In the genomic region with DNA sequence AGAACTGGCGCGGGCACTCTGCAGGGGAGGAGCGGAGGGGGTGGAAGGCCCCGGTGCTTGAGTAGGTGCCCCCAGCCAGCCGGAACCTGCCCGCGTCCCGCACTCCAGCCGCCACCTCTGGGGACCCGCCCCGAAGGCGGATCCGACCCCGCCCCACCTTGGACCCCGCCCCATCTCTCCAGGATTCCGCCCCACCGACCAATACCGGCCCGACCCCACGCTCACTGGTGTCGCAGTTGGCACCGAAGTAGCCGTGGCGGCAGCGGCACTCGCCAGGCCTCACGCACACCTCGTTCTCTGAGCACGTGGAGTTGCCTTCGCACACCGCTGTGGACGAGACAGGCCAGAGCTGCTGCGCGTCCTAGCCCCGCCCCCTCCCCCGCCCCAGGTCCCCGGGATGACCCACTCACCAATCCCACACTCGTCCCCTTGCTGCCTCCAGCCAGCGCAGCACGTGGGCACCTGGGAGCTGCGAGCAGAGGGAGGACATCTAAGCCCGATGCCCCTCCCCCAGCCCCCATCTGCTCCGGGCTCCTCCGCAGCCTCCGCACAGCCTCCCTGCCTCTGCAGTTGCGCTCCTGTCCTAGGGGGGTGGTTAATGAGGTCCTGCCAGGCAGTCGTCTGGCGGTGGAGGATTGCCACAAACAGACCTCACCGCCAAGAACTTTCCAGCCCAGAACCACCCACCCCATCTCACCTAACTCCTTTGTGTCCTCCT, we compare ENCODE assay signal across 2 cellular contexts.
TF ChIP-seq lines count a peak whose summit lies in the region.

No MANE protein-coding gene starts in this region.

TF ChIP-seq in SK-N-SH, 30 proteins besides CTCF, POLR2A, EP300 and RAD21 (continued from another document):
- TF ChIP-seq, protein P1, sequence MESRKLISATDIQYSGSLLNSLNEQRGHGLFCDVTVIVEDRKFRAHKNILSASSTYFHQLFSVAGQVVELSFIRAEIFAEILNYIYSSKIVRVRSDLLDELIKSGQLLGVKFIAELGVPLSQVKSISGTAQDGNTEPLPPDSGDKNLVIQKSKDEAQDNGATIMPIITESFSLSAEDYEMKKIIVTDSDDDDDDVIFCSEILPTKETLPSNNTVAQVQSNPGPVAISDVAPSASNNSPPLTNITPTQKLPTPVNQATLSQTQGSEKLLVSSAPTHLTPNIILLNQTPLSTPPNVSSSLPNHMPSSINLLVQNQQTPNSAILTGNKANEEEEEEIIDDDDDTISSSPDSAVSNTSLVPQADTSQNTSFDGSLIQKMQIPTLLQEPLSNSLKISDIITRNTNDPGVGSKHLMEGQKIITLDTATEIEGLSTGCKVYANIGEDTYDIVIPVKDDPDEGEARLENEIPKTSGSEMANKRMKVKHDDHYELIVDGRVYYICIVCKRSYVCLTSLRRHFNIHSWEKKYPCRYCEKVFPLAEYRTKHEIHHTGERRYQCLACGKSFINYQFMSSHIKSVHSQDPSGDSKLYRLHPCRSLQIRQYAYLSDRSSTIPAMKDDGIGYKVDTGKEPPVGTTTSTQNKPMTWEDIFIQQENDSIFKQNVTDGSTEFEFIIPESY (IDR thresholded peaks at IDR 0.05; ENCODE audit: borderline replicate concordance, low read depth): no peak
- TF ChIP-seq POLR2AphosphoS5 (IDR thresholded peaks at IDR 0.05; ENCODE audit: low read depth, low read length) (no peak), USF1 (IDR thresholded peaks at IDR 0.05; ENCODE audit: borderline replicate concordance, low read depth) (no peak), FOXM1 (IDR thresholded peaks at IDR 0.05; ENCODE audit: low read depth) (no peak), JUND (IDR thresholded peaks at IDR 0.05) (no peak), ELF1 (IDR thresholded peaks at IDR 0.05) (no peak), SMC3 (IDR thresholded peaks at IDR 0.05; ENCODE audit: low read depth, low read length) (no peak), TAF1 (IDR thresholded peaks at IDR 0.05; ENCODE audit: borderline replicate concordance, low read depth, low read length) (no peak), MEF2A (IDR thresholded peaks at IDR 0.05; ENCODE audit: borderline replicate concordance, low read depth) (no peak), CHD2 (IDR thresholded peaks at IDR 0.05; ENCODE audit: low read length, partially characterized antibody) (no peak), MAX (IDR thresholded peaks at IDR 0.05; ENCODE audit: low read depth) (no peak)
- TF ChIP-seq, protein P2, sequence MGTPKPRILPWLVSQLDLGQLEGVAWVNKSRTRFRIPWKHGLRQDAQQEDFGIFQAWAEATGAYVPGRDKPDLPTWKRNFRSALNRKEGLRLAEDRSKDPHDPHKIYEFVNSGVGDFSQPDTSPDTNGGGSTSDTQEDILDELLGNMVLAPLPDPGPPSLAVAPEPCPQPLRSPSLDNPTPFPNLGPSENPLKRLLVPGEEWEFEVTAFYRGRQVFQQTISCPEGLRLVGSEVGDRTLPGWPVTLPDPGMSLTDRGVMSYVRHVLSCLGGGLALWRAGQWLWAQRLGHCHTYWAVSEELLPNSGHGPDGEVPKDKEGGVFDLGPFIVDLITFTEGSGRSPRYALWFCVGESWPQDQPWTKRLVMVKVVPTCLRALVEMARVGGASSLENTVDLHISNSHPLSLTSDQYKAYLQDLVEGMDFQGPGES (IDR thresholded peaks at IDR 0.05; ENCODE audit: low read depth, low read length): no peak

TF ChIP-seq in SK-N-SH treated with all-trans-retinoic acid at 6 μM for 48 hours, 23 proteins besides CTCF, POLR2A, EP300 and RAD21 (continued from another document):
- TF ChIP-seq, protein P3, sequence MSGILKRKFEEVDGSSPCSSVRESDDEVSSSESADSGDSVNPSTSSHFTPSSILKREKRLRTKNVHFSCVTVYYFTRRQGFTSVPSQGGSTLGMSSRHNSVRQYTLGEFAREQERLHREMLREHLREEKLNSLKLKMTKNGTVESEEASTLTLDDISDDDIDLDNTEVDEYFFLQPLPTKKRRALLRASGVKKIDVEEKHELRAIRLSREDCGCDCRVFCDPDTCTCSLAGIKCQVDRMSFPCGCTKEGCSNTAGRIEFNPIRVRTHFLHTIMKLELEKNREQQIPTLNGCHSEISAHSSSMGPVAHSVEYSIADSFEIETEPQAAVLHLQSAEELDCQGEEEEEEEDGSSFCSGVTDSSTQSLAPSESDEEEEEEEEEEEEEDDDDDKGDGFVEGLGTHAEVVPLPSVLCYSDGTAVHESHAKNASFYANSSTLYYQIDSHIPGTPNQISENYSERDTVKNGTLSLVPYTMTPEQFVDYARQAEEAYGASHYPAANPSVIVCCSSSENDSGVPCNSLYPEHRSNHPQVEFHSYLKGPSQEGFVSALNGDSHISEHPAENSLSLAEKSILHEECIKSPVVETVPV (CRISPR knock-in tag; IDR thresholded peaks at IDR 0.05): no peak
- TF ChIP-seq ZNF565 (CRISPR knock-in tag; conservative IDR thresholded peaks at IDR 0.05; ENCODE audit: low read depth): no peak
